8 cellular contexts compared by ENCODE assay signal in genomic region chr10:133308431-133309110, GRCh38. TPM values are rescaled to one million over a fixed set of nuclear protein-coding genes. Genes with fewer than 3 reads are reported as not detected.
DNase-seq lines count a peak whose midpoint lies in the region; ATAC-seq and TF ChIP-seq lines count a peak whose summit lies in the region.

TUBGCP2 (minus strand) TSS chr10:133308872; CDS start chr10:133302941, 5,931 bp downstream.
ZNF511 (plus strand) TSS chr10:133308914; CDS start chr10:133308944, 30 bp downstream.

- no peaks in the 10 kb centered on the region for H3K9me3 Mint-ChIP-seq in nephron progenitor cell
- no peaks in the 10 kb centered on the region for H3K9me3 Mint-ChIP-seq in stimulated activated naive CD8-positive, alpha-beta T cell treated with anti-CD3 and anti-CD28 coated beads, Interleukin-15, amount 100 ng/mL, for 72 hours

- ATAC-seq in RWPE2 (ENCODE audit: low read depth) = peak; percentile 68
- peak; percentile 88 for ATAC-seq in stimulated activated naive CD8-positive, alpha-beta T cell treated with anti-CD3 and anti-CD28 coated beads, Interleukin-15, amount 100 ng/mL, for 72 hours

- H3K4me3 Mint-ChIP-seq in nephron progenitor cell = peak within 1 kb of the TSS; percentile 99
- H3K4me3 Mint-ChIP-seq in stimulated activated naive CD8-positive, alpha-beta T cell treated with anti-CD3 and anti-CD28 coated beads, Interleukin-15, amount 100 ng/mL, for 72 hours = peak within 1 kb of the TSS; percentile 95

- peaks cover 32% of the 10 kb centered on the region for H3K36me3 ChIP-seq in RWPE2 (ENCODE audit: low read depth)

- H3K36me3 Mint-ChIP-seq in nephron progenitor cell (ENCODE audit: low read depth) = peaks cover 27% of the 10 kb centered on the region

- H3K27me3 ChIP-seq in RWPE2 (ENCODE audit: insufficient read depth, poor library complexity, severe bottlenecking) = no peaks in the 10 kb centered on the region

- H3K4me1 Mint-ChIP-seq in nephron progenitor cell = peaks cover 43% of the 10 kb centered on the region
- peaks cover 41% of the 10 kb centered on the region for H3K4me1 Mint-ChIP-seq in stimulated activated naive CD8-positive, alpha-beta T cell treated with anti-CD3 and anti-CD28 coated beads, Interleukin-15, amount 100 ng/mL, for 72 hours

- peak within 1 kb of the TSS; percentile 97 for H3K4me3 ChIP-seq in RWPE2 (ENCODE audit: severe bottlenecking)
- H3K4me3 ChIP-seq in fibroblast of the aortic adventitia (ENCODE audit: low read depth, low read length) = peak within 1 kb of the TSS; percentile 90

- H3K4me1 ChIP-seq in RWPE2 (ENCODE audit: insufficient read depth, poor library complexity, severe bottlenecking) = peaks cover 3% of the 10 kb centered on the region

- peak within 1 kb of the TSS; percentile 99 for H3K27ac Mint-ChIP-seq in nephron progenitor cell
- H3K27ac Mint-ChIP-seq in stimulated activated naive CD8-positive, alpha-beta T cell treated with anti-CD3 and anti-CD28 coated beads, Interleukin-15, amount 100 ng/mL, for 72 hours = peak within 1 kb of the TSS; percentile 98 to 99

- no peaks in the 10 kb centered on the region for H3K9me3 ChIP-seq in RWPE2 (ENCODE audit: severe bottlenecking)

- DNase-seq in D341Med (ENCODE audit: low spot score) (peak; percentile 89), GM20000 (ENCODE audit: low spot score) (peak; percentile 95), HT-29 (ENCODE audit: low spot score) (peak; percentile 79), RWPE2 (ENCODE audit: low spot score) (no peak), fibroblast of the aortic adventitia (ENCODE audit: low read depth) (peak; percentile 80), nephron progenitor cell (peak; percentile 88)
- peak; percentile 86 for DNase-seq in activated T-helper 9 cell treated with anti-CD3 and anti-CD28 coated beads, Interleukin-2, amount 50 U/mL, for 16 hours (ENCODE audit: low read depth)
- peak; percentile 90 to 93 for DNase-seq in stimulated activated naive CD8-positive, alpha-beta T cell treated with anti-CD3 and anti-CD28 coated beads, Interleukin-15, amount 100 ng/mL, for 72 hours

- TF ChIP-seq CTCF in GM20000 (IDR thresholded peaks at IDR 0.05; ENCODE audit: extremely low read depth, missing control alignments) (no peak), RWPE2 (IDR thresholded peaks at IDR 0.05; ENCODE audit: poor library complexity, severe bottlenecking) (no peak), fibroblast of the aortic adventitia (IDR thresholded peaks at IDR 0.05; ENCODE audit: insufficient read depth, low read length) (peak; percentile 20), nephron progenitor cell (IDR thresholded peaks at IDR 0.05) (no peak)

- peak within 1 kb of the TSS; percentile 66 for H3K27ac ChIP-seq in RWPE2 (ENCODE audit: poor library complexity, severe bottlenecking)

- peaks cover 3% of the 10 kb centered on the region for H3K27me3 Mint-ChIP-seq in nephron progenitor cell (ENCODE audit: low read depth, poor library complexity)
- H3K27me3 Mint-ChIP-seq in stimulated activated naive CD8-positive, alpha-beta T cell treated with anti-CD3 and anti-CD28 coated beads, Interleukin-15, amount 100 ng/mL, for 72 hours = no peaks in the 10 kb centered on the region

RNA-seq across cellular contexts. Expression of gene TUBGCP2, which starts in this region (rescaled TPM):
- total RNA-seq in HT-29 (2014; rRNA removed; shearing (Covaris generic)) = 87.7 and 88.4 TPM in 2 replicates
- total RNA-seq in fibroblast of the aortic adventitia (ENCODE audit: low replicate concordance) = 33.0 and 72.8 TPM in 2 replicates

RNA-seq across cellular contexts. Expression of gene ZNF511, which starts in this region (rescaled TPM):
- total RNA-seq in HT-29 (2014; rRNA removed; shearing (Covaris generic)) = 80.3 and 102 TPM in 2 replicates
- 1.7 and 22.1 TPM in 2 replicates for total RNA-seq in fibroblast of the aortic adventitia (ENCODE audit: low replicate concordance)
